12 cellular contexts compared by ENCODE assay signal in the genomic region with DNA sequence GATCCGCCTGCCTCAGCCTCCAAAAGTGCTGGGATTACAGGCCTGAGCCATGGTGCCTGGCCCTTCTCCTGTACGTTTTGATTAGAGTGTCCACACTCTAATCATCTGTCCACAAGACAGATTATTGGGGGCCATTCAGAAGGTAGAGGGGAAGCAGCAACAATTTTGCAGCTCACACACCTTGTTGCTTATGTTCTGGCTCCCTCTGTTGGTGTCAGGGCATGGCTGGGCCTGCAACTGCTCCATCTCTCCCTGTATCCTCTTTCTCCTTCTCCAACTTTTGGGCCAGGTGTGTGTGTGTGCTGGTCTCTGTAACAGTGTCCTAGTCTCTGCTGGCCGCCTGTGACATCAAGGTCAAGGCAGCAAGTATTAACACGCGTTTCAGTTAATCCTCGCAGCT.
DNase-seq lines count a peak whose midpoint lies in the region; ATAC-seq, FAIRE-seq and TF ChIP-seq lines count a peak whose summit lies in the region.
"Had no signal": no experiment of that assay in that cellular context is flagged by ENCODE, and none has a peak within 500 bp of the region (broad histone marks: within the 10 kb centered on the region; RNA-seq: fewer than 3 reads in every experiment).

No MANE protein-coding gene starts in this region.

- ATAC-seq in HG03439 (IDR thresholded peaks at IDR 0.05; ENCODE audit: unreplicated experiment) = no peak
- ATAC-seq: mucosa of descending colon had no signal

- H3K79me2 ChIP-seq in Loucy (ENCODE audit: insufficient read depth, low read length) = no peaks in the 10 kb centered on the region

- DNase-seq in NCI-H510A treated with DMSO at 0.1 percent for 48 hours (lab: John Stamatoyannopoulos, UW) = peak; percentile 16
- DNase-seq in NCI-H510A (lab: John Stamatoyannopoulos, UW) = no peak
- DNase-seq in bronchial epithelial cell (ENCODE audit: low read depth) = peak; percentile 1
- DNase-seq in retinal pigment epithelial cell (ENCODE audit: low read depth) = no peak
- DNase-seq in NCI-H2171 (lab: John Stamatoyannopoulos, UW) = no peak
- DNase-seq in NCI-H2081 (lab: John Stamatoyannopoulos, UW) = no peak
- DNase-seq: activated CD4-positive, alpha-beta T cell treated with anti-CD3 and anti-CD28 coated beads, Interleukin-2, amount 10 ng/mL, durations not matched to agents 24 days and 14 days had no signal

- no peaks in the 10 kb centered on the region for H4K20me1 ChIP-seq in Loucy (ENCODE audit: insufficient read depth, low read length, poor library complexity, severe bottlenecking)

- no peaks in the 10 kb centered on the region for H3K36me3 ChIP-seq in Loucy (ENCODE audit: insufficient read depth, low read length)
- H3K36me3 ChIP-seq in bronchial epithelial cell (ENCODE audit: control insufficient read depth, insufficient read depth, low read length) = no peaks in the 10 kb centered on the region
- H3K36me3 ChIP-seq: BLaER1, HAP-1 had no signal

- no peak overlapping the region for H3K4me2 ChIP-seq in Loucy (ENCODE audit: low read depth, low read length, poor library complexity, severe bottlenecking)
- H3K4me2 ChIP-seq: BLaER1 had no signal

- no peak overlapping the region for H3K4me3 ChIP-seq in Loucy (ENCODE audit: low read length, poor library complexity, severe bottlenecking)
- no peak overlapping the region for H3K4me3 ChIP-seq in bronchial epithelial cell (ENCODE audit: low read depth, low read length)
- H3K4me3 ChIP-seq in retinal pigment epithelial cell (ENCODE audit: low read length) = no peak overlapping the region
- H3K4me3 ChIP-seq: BLaER1, HAP-1, mucosa of descending colon had no signal

- H3F3A ChIP-seq in Loucy (ENCODE audit: low read depth) = no peaks in the 10 kb centered on the region

- no peaks in the 10 kb centered on the region for H3K27me3 ChIP-seq in Loucy (ENCODE audit: insufficient read depth, low read length, poor library complexity, severe bottlenecking)
- no peaks in the 10 kb centered on the region for H3K27me3 ChIP-seq in bronchial epithelial cell (ENCODE audit: control insufficient read depth, insufficient read depth, low read length)

- no peak overlapping the region for H2AFZ ChIP-seq in Loucy (ENCODE audit: low read length)

- no peaks in the 10 kb centered on the region for H3K9me3 ChIP-seq in Loucy (ENCODE audit: insufficient read depth, low read depth, low read length)
- H3K9me3 ChIP-seq: BLaER1, HAP-1, mucosa of descending colon had no signal

- TF ChIP-seq CTCF in Loucy (conservative IDR thresholded peaks at IDR 0.05; ENCODE audit: low read length) (peak; percentile 35), bronchial epithelial cell (IDR thresholded peaks at IDR 0.05; ENCODE audit: insufficient read depth, low read length, severe bottlenecking) (peak; percentile 64), retinal pigment epithelial cell (conservative IDR thresholded peaks at IDR 0.05; ENCODE audit: low read depth, low read length) (peak; percentile 52)

- H3K9ac ChIP-seq in Loucy (ENCODE audit: low read depth, low read length, poor library complexity, severe bottlenecking) = no peak overlapping the region
- H3K9ac ChIP-seq: BLaER1 had no signal

- H3K9me2 ChIP-seq in Loucy (replicated peaks; ENCODE audit: low read depth, low read length) = no peaks in the 10 kb centered on the region

- H3K4me1 ChIP-seq in Loucy (ENCODE audit: insufficient read depth, low read length, poor library complexity, severe bottlenecking) = no peaks in the 10 kb centered on the region
- H3K4me1 ChIP-seq: BLaER1, HAP-1 had no signal

- no peak for FAIRE-seq in bronchial epithelial cell (lab: Jason Lieb, UNC)

Comparison
In these comparisons a context has a peak if more than half of its experiments do, and no peak if none do; other contexts are left out.
1. DNase-seq: peak in NCI-H510A treated with DMSO at 0.1 percent for 48 hours (single experiment) and bronchial epithelial cell (single experiment); none in NCI-H510A (single experiment), retinal pigment epithelial cell (single experiment), NCI-H2171 (single experiment) and NCI-H2081 (0 of 2).
2. Peak in every context shown above with its lines, with median percentiles within 50 percentile points of each other: CTCF ChIP-seq.